In the genomic region with DNA sequence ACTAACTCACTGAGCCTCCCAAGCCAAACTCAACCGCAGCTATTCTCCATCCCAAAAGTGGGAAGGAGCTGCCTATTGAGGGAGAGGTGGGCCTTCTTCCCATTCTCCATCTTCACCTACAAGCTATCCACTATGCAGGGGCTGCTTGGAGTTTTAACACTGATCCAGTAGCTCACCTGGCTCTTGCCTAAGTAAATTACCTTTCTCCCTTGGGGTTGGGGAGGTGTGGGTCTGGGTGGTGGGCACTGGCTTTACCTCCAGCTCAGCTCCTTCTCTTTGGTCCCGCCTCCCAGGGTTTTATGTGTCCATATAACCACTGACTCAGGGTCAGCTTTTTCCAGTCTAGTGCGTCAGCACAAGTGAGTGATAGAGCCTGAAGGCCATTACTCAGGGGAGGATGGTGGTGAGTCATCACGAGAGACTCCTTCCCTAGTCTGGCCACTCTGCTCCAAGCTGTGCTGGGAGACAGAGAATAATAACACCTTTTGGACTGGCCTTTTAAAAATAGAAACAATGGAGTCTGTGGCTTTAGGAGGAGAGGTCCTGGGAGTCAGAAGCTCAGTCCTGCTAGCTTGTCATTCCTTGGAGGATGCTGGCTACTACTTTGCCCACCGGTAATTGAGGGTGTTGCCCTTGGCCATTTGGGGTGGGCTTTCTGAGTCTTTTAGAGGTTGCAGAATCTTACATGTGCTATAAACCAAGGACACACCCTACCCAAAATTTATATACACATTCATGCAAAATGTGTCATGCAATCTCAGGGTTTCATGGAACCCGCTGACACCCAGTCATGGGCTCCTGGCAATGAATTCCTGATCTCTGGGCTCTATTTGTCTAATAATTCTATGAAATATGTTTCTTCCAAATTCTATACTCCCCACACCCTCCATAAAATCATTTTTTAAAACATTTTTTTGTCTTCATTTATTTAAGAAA, we compare ENCODE assay signal across 1 cellular context.
TF ChIP-seq lines count a peak whose summit lies in the region.

No MANE protein-coding gene starts in this region.

TF ChIP-seq in H1, 55 proteins besides CTCF, POLR2A, EP300 and RAD21:
- no peak for TF ChIP-seq CTBP2 (IDR thresholded peaks at IDR 0.05; ENCODE audit: borderline replicate concordance, insufficient read depth, insufficient read length, low read length)
- no peak for TF ChIP-seq SUZ12 (IDR thresholded peaks at IDR 0.05; ENCODE audit: low read length)
- no peak for TF ChIP-seq RNF2 (IDR thresholded peaks at IDR 0.05; ENCODE audit: borderline replicate concordance, low read depth, low read length, missing control alignments, poor library complexity, severe bottlenecking)
- TF ChIP-seq SAP30 (IDR thresholded peaks at IDR 0.05; ENCODE audit: insufficient read depth, insufficient replicate concordance, low read length): no peak
- TF ChIP-seq, protein P1, sequence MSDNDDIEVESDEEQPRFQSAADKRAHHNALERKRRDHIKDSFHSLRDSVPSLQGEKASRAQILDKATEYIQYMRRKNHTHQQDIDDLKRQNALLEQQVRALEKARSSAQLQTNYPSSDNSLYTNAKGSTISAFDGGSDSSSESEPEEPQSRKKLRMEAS (IDR thresholded peaks at IDR 0.05): no peak
- TF ChIP-seq YY1 (IDR thresholded peaks at IDR 0.05; ENCODE audit: low read depth, low read length): no peak
- no peak for TF ChIP-seq NRF1 (IDR thresholded peaks at IDR 0.05; ENCODE audit: low read depth, low read length)
- TF ChIP-seq E2F6 (IDR thresholded peaks at IDR 0.05): no peak
- TF ChIP-seq SIX5 (IDR thresholded peaks at IDR 0.05; ENCODE audit: low read depth, low read length): no peak
- TF ChIP-seq MAFK (IDR thresholded peaks at IDR 0.05; ENCODE audit: low read depth, low read length): no peak
- TF ChIP-seq PHF8 (conservative IDR thresholded peaks at IDR 0.05; ENCODE audit: low read depth, low read length): no peak
- no peak for TF ChIP-seq TAF1 (IDR thresholded peaks at IDR 0.05; ENCODE audit: low read depth, low read length)
